ENCODE assay signal across 21 cellular contexts in genomic region chr20:24677626-24678328, GRCh38.
DNase-seq lines count a peak whose midpoint lies in the region; ATAC-seq, FAIRE-seq and TF ChIP-seq lines count a peak whose summit lies in the region.
"Had no signal": no experiment of that assay in that cellular context is flagged by ENCODE, and none has a peak within 500 bp of the region (broad histone marks: within the 10 kb centered on the region; RNA-seq: fewer than 3 reads in every experiment).

No MANE protein-coding gene starts in this region.

- no peak overlapping the region for H3K27ac Mint-ChIP-seq in WTC11
- H3K27ac Mint-ChIP-seq: CD8-positive, alpha-beta memory T cell had no signal

- WGBS in suprapubic skin: 84% methylated on average over 7 of the region's 9 CpGs

- H3K36me3 ChIP-seq in kidney (ENCODE audit: control insufficient read depth in 1 of 2, insufficient read depth in 2 of 2, low read length in 2 of 2) (no peaks in the 10 kb centered on the region), suprapubic skin (no peaks in the 10 kb centered on the region)
- H3K36me3 ChIP-seq: BLaER1 treated with 17β-estradiol and CSF1 and Interleukin-3, amounts not matched to agents 10 nM and 100 nM had no signal

- POLR2A ChIA-PET in WTC11 (lab: Charles Lee): no interaction called here

- TF ChIP-seq EP300 in suprapubic skin (IDR thresholded peaks at IDR 0.05): no peak

- ATAC-seq in WTC11 (peak; percentile 44), GM18867 (IDR thresholded peaks at IDR 0.05; ENCODE audit: unreplicated experiment) (no peak), HG03175 (IDR thresholded peaks at IDR 0.05; ENCODE audit: unreplicated experiment) (no peak)
- ATAC-seq: Panc1 had no signal

- no peak overlapping the region for H3K4me3 Mint-ChIP-seq in WTC11
- H3K4me3 Mint-ChIP-seq: CD8-positive, alpha-beta memory T cell had no signal

- no peaks in the 10 kb centered on the region for H3K4me1 Mint-ChIP-seq in WTC11
- H3K4me1 Mint-ChIP-seq: CD8-positive, alpha-beta memory T cell had no signal

- no peak for TF ChIP-seq POLR2A in suprapubic skin (IDR thresholded peaks at IDR 0.05)

- no peak overlapping the region for H3K27ac ChIP-seq in kidney (ENCODE audit: low read depth in 2 of 2, low read length in 2 of 2)
- no peak overlapping the region for H3K27ac ChIP-seq in suprapubic skin
- H3K27ac ChIP-seq: BLaER1 treated with 17β-estradiol and CSF1 and Interleukin-3, amounts not matched to agents 10 nM and 100 nM; KMS-11 had no signal

- H3K9me3 ChIP-seq in kidney (ENCODE audit: control insufficient read depth in 1 of 2, low read length in 2 of 2) (no peaks in the 10 kb centered on the region), suprapubic skin (no peaks in the 10 kb centered on the region)
- H3K9me3 ChIP-seq: BLaER1 treated with 17β-estradiol and CSF1 and Interleukin-3, amounts not matched to agents 10 nM and 100 nM had no signal

- H3K36me3 Mint-ChIP-seq in WTC11: no peaks in the 10 kb centered on the region
- H3K36me3 Mint-ChIP-seq: CD8-positive, alpha-beta memory T cell had no signal

- peak; percentile 41 for DNase-seq in activated effector memory CD4-positive, alpha-beta T cell treated with anti-CD3 and anti-CD28 coated beads, Interleukin-2, amount 50 U/mL, for 16 hours
- DNase-seq in activated effector memory CD4-positive, alpha-beta T cell treated with Interleukin-2 at 50 U/mL for 16 hours: no peak
- DNase-seq in WTC11 (ENCODE audit: low spot score): peak; percentile 25
- peak; percentile 41 for DNase-seq in kidney
- DNase-seq in suprapubic skin (ENCODE audit: low spot score in 2 of 2): peak; percentile 27 to 61
- no peak for DNase-seq in EL
- DNase-seq: 8988T, DMS79, NCI-H1436 treated with DMSO at 0.1 percent for 48 hours, NCI-H2081, NCI-H510A, SHP77 had no signal

- intact Hi-C loops in kidney (cut with DNase I): no loop called here

- no peaks in the 10 kb centered on the region for H3K27me3 Mint-ChIP-seq in WTC11 (ENCODE audit: low read depth)
- H3K27me3 Mint-ChIP-seq: CD8-positive, alpha-beta memory T cell had no signal

- TF ChIP-seq CTCF in WTC11 (IDR thresholded peaks at IDR 0.05): no peak
- TF ChIP-seq CTCF in kidney (IDR thresholded peaks at IDR 0.05; ENCODE audit: borderline replicate concordance, extremely low read depth, insufficient read depth): no peak
- TF ChIP-seq CTCF in suprapubic skin (IDR thresholded peaks at IDR 0.05): no peak

- H3K4me1 ChIP-seq in kidney (ENCODE audit: control insufficient read depth in 1 of 2, insufficient read depth in 1 of 2, low read depth in 1 of 2, low read length in 2 of 2) (no peaks in the 10 kb centered on the region), suprapubic skin (no peaks in the 10 kb centered on the region)

- H3K9me3 Mint-ChIP-seq in WTC11: peaks cover 4% of the 10 kb centered on the region

- no peak for FAIRE-seq in kidney (lab: Jason Lieb, UNC)
- FAIRE-seq: D721Med, G401.6, GM12891 had no signal

- no peak overlapping the region for H3K9ac ChIP-seq in kidney (ENCODE audit: low read length in 2 of 2)
- H3K9ac ChIP-seq: BLaER1 treated with 17β-estradiol and CSF1 and Interleukin-3, amounts not matched to agents 10 nM and 100 nM; KMS-11 had no signal

- CTCF ChIA-PET in WTC11 (lab: Charles Lee): interaction anchor here (0.6 to 1.1 kb wide), 5 partner anchors 33 to 471 kb away, joined by 3 to 6 read pairs (median 3); no protein-coding TSS in a partner anchor

- H3K4me3 ChIP-seq in kidney (ENCODE audit: low read length in 2 of 2) (no peak overlapping the region), suprapubic skin (no peak overlapping the region)
- H3K4me3 ChIP-seq: BLaER1 treated with 17β-estradiol and CSF1 and Interleukin-3, amounts not matched to agents 10 nM and 100 nM had no signal

- H3K27me3 ChIP-seq in suprapubic skin: no peaks in the 10 kb centered on the region
- H3K27me3 ChIP-seq: BLaER1 treated with 17β-estradiol and CSF1 and Interleukin-3, amounts not matched to agents 10 nM and 100 nM had no signal

TF ChIP-seq in WTC11, 78 proteins besides CTCF, POLR2A, EP300 and RAD21 (continues in another document):
- TF ChIP-seq ZNF121 (CRISPR knock-in tag; IDR thresholded peaks at IDR 0.05): no peak
- TF ChIP-seq ERG (CRISPR knock-in tag; IDR thresholded peaks at IDR 0.05): no peak
- no peak for TF ChIP-seq FOXK1 (CRISPR knock-in tag; IDR thresholded peaks at IDR 0.05)
- TF ChIP-seq E2F4 (CRISPR knock-in tag; IDR thresholded peaks at IDR 0.05; ENCODE audit: borderline replicate concordance, low read depth): no peak
- no peak for TF ChIP-seq ZNF219 (CRISPR knock-in tag; IDR thresholded peaks at IDR 0.05; ENCODE audit: borderline replicate concordance)
- TF ChIP-seq CDX4 (CRISPR knock-in tag; IDR thresholded peaks at IDR 0.05; ENCODE audit: borderline replicate concordance): no peak
- no peak for TF ChIP-seq TCF7 (CRISPR knock-in tag; IDR thresholded peaks at IDR 0.05; ENCODE audit: low read depth)
- TF ChIP-seq, protein P1, sequence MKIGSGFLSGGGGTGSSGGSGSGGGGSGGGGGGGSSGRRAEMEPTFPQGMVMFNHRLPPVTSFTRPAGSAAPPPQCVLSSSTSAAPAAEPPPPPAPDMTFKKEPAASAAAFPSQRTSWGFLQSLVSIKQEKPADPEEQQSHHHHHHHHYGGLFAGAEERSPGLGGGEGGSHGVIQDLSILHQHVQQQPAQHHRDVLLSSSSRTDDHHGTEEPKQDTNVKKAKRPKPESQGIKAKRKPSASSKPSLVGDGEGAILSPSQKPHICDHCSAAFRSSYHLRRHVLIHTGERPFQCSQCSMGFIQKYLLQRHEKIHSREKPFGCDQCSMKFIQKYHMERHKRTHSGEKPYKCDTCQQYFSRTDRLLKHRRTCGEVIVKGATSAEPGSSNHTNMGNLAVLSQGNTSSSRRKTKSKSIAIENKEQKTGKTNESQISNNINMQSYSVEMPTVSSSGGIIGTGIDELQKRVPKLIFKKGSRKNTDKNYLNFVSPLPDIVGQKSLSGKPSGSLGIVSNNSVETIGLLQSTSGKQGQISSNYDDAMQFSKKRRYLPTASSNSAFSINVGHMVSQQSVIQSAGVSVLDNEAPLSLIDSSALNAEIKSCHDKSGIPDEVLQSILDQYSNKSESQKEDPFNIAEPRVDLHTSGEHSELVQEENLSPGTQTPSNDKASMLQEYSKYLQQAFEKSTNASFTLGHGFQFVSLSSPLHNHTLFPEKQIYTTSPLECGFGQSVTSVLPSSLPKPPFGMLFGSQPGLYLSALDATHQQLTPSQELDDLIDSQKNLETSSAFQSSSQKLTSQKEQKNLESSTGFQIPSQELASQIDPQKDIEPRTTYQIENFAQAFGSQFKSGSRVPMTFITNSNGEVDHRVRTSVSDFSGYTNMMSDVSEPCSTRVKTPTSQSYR (CRISPR knock-in tag; IDR thresholded peaks at IDR 0.05): no peak
- no peak for TF ChIP-seq TEAD1 (CRISPR knock-in tag; IDR thresholded peaks at IDR 0.05)

Comparison
In these comparisons a context has a peak if more than half of its experiments do, and no peak if none do; other contexts are left out.
1. DNase-seq: peak in activated effector memory CD4-positive, alpha-beta T cell treated with anti-CD3 and anti-CD28 coated beads, Interleukin-2, amount 50 U/mL, for 16 hours (single experiment), WTC11 (single experiment), kidney (single experiment) and suprapubic skin (2 of 2); none in activated effector memory CD4-positive, alpha-beta T cell treated with Interleukin-2 at 50 U/mL for 16 hours (single experiment) and EL (single experiment).